1 cellular context compared by ENCODE assay signal in genomic region chr17:39607057-39607850, GRCh38.
TF ChIP-seq lines count a peak whose summit lies in the region.

No MANE protein-coding gene starts in this region.

TF ChIP-seq in GM12878, 131 proteins besides CTCF, POLR2A, EP300 and RAD21:
- TF ChIP-seq EZH2 (IDR thresholded peaks at IDR 0.05; ENCODE audit: borderline replicate concordance, control insufficient read depth, low read depth, low read length), result 0 out of 2 replicates have a peak, but pooled peaks have one; percentile 71
- TF ChIP-seq, protein P1, sequence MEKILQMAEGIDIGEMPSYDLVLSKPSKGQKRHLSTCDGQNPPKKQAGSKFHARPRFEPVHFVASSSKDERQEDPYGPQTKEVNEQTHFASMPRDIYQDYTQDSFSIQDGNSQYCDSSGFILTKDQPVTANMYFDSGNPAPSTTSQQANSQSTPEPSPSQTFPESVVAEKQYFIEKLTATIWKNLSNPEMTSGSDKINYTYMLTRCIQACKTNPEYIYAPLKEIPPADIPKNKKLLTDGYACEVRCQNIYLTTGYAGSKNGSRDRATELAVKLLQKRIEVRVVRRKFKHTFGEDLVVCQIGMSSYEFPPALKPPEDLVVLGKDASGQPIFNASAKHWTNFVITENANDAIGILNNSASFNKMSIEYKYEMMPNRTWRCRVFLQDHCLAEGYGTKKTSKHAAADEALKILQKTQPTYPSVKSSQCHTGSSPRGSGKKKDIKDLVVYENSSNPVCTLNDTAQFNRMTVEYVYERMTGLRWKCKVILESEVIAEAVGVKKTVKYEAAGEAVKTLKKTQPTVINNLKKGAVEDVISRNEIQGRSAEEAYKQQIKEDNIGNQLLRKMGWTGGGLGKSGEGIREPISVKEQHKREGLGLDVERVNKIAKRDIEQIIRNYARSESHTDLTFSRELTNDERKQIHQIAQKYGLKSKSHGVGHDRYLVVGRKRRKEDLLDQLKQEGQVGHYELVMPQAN (conservative IDR thresholded peaks at IDR 0.05), result no peak
